17 cellular contexts compared by ENCODE assay signal in genomic region chr4:141248029-141248428, GRCh38. TPM values are rescaled to one million over a fixed set of nuclear protein-coding genes. Genes with fewer than 3 reads are reported as not detected.
DNase-seq lines count a peak whose midpoint lies in the region; ATAC-seq lines count a peak whose summit lies in the region.
"Had no signal": no experiment of that assay in that cellular context is flagged by ENCODE, and none has a peak within 500 bp of the region (broad histone marks: within the 10 kb centered on the region; RNA-seq: fewer than 3 reads in every experiment).

No MANE protein-coding gene starts in this region.

- no peaks in the 10 kb centered on the region for H3K36me3 ChIP-seq in MG63
- H3K36me3 ChIP-seq: ovary, thoracic aorta had no signal

- no peaks in the 10 kb centered on the region for H3K9me3 ChIP-seq in MG63
- H3K9me3 ChIP-seq: ovary, thoracic aorta had no signal

- H3K27me3 ChIP-seq in MG63, result no peaks in the 10 kb centered on the region
- H3K27me3 ChIP-seq: ovary had no signal

- DNase-seq in Daoy (ENCODE audit: low read depth) (peak; percentile 7), MG63 (peak; percentile 25), astrocyte of the hippocampus (ENCODE audit: low read depth, low spot score) (peak; percentile 20), myocyte (ENCODE audit: low read depth) (peak; percentile 69), RKO (ENCODE audit: low spot score) (no peak), mucosa of gallbladder (ENCODE audit: low spot score) (no peak)
- DNase-seq: activated CD4-positive, alpha-beta T cell treated with anti-CD3 and anti-CD28 coated beads for 48 hours; activated T-cell treated with anti-CD3 and anti-CD28 coated beads, Interleukin-2, amount 50 U/mL, for 48 hours; DMS53; KG1; NCI-H1930; NCI-H69; ovary had no signal

- ATAC-seq in HG02938 (IDR thresholded peaks at IDR 0.05; ENCODE audit: unreplicated experiment) (no peak), GM18498 (IDR thresholded peaks at IDR 0.05; ENCODE audit: unreplicated experiment) (no peak)
- ATAC-seq: esophagus mucosa had no signal

- no peak overlapping the region for H3K4me3 ChIP-seq in MG63
- H3K4me3 ChIP-seq: ovary, thoracic aorta had no signal

RNA-seq across cellular contexts. Expression of gene ZNF330, which starts 27.3 kb away (rescaled TPM):
- total RNA-seq in Daoy (2014; rRNA removed; shearing (Covaris generic)), result 24.6 and 38.2 TPM in 2 replicates
- total RNA-seq in MG63 (2014; rRNA removed; shearing (Covaris generic); ENCODE audit: low replicate concordance), result 18.5 and 24.0 TPM in 2 replicates
- total RNA-seq in myocyte, result 37.4 and 67.7 TPM in 2 replicates
- polyA plus RNA-seq in myocyte (2012), result 38.9 TPM
- 32.4 TPM for total RNA-seq in mucosa of gallbladder

Comparison
In these comparisons a context has a peak if more than half of its experiments do, and no peak if none do; other contexts are left out.
1. DNase-seq: peak in Daoy (single experiment), MG63 (single experiment), astrocyte of the hippocampus (single experiment) and myocyte (single experiment); none in RKO (single experiment) and mucosa of gallbladder (single experiment).